ENCODE assay signal across 1 cellular context in genomic region chrX:33974676-33975075, GRCh38.
TF ChIP-seq lines count a peak whose summit lies in the region.

No MANE protein-coding gene starts in this region.

TF ChIP-seq in H1, 55 proteins besides CTCF, POLR2A, EP300 and RAD21:
- TF ChIP-seq SUZ12 (IDR thresholded peaks at IDR 0.05; ENCODE audit: low read length) (no peak), SAP30 (IDR thresholded peaks at IDR 0.05; ENCODE audit: insufficient read depth, insufficient replicate concordance, low read length) (no peak), TAF7 (optimal IDR thresholded peaks at IDR 0.05; ENCODE audit: borderline replicate concordance, low read depth, low read length) (no peak), GABPA (IDR thresholded peaks at IDR 0.05; ENCODE audit: borderline replicate concordance, insufficient read depth, low read length) (no peak), GTF2F1 (IDR thresholded peaks at IDR 0.05; ENCODE audit: borderline replicate concordance, low read depth, low read length) (no peak), MAX (IDR thresholded peaks at IDR 0.05) (no peak), EGR1 (IDR thresholded peaks at IDR 0.05; ENCODE audit: borderline replicate concordance, low read depth, low read length) (no peak), KDM4A (IDR thresholded peaks at IDR 0.05; ENCODE audit: low read depth, low read length, severe bottlenecking) (no peak), TAF1 (IDR thresholded peaks at IDR 0.05; ENCODE audit: low read depth, low read length) (no peak), MAFK (IDR thresholded peaks at IDR 0.05; ENCODE audit: low read depth, low read length) (no peak), KDM1A (IDR thresholded peaks at IDR 0.05; ENCODE audit: borderline replicate concordance, low read length) (no peak), NANOG (IDR thresholded peaks at IDR 0.05; ENCODE audit: insufficient read depth, low read depth, low read length, poor library complexity, severe bottlenecking) (no peak), ZNF274 (IDR thresholded peaks at IDR 0.05; ENCODE audit: borderline replicate concordance, extremely low read depth, low read length) (no peak), SRF (IDR thresholded peaks at IDR 0.05; ENCODE audit: low read depth, low read length) (no peak), CBX5 (IDR thresholded peaks at IDR 0.05; ENCODE audit: low read depth, low read length) (no peak)
- TF ChIP-seq, protein P1, sequence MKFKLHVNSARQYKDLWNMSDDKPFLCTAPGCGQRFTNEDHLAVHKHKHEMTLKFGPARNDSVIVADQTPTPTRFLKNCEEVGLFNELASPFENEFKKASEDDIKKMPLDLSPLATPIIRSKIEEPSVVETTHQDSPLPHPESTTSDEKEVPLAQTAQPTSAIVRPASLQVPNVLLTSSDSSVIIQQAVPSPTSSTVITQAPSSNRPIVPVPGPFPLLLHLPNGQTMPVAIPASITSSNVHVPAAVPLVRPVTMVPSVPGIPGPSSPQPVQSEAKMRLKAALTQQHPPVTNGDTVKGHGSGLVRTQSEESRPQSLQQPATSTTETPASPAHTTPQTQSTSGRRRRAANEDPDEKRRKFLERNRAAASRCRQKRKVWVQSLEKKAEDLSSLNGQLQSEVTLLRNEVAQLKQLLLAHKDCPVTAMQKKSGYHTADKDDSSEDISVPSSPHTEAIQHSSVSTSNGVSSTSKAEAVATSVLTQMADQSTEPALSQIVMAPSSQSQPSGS (IDR thresholded peaks at IDR 0.05; ENCODE audit: low read length) = no peak
